24 cellular contexts compared by ENCODE assay signal in the genomic region with DNA sequence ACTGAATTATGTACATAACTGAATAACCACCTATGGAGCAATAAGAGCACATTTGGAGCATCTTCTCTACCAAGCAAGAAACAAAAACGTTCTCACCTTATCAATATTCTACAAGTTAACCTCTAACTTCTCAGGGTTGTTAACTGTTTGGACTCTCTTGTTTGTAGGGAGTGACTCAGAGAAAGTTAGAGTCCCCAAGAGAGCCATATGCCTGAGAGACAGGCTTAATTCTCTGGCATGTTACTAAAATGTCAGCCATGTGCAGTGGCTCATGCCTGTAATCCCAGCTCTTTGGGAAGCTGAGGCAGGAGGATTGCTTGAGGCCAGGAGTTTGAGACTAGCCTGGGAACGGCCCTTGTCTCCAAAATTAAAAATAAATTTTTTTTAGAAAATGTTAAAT. TPM values are rescaled to one million over a fixed set of nuclear protein-coding genes. Genes with fewer than 3 reads are reported as not detected.
"Had no signal": no experiment of that assay in that cellular context is flagged by ENCODE, and none has a peak within 500 bp of the region (broad histone marks: within the 10 kb centered on the region; RNA-seq: fewer than 3 reads in every experiment).

No MANE protein-coding gene starts in this region.

- H3K9me3 Mint-ChIP-seq: effector memory CD8-positive, alpha-beta T cell; naive thymus-derived CD4-positive, alpha-beta T cell; nephron; stimulated activated memory B cell treated with anti-CD40 and anti-IgM and Interleukin-4, amounts not matched to agents 10 μg/mL and 1 μg/mL and 100 μg/mL, for 72 hours had no signal

- H3K4me1 ChIP-seq: neural progenitor cell had no signal

- H3K4me2 ChIP-seq: neural progenitor cell had no signal

- H3K27me3 ChIP-seq: gastrocnemius medialis, left lung, ovary, sigmoid colon, tibial nerve, upper lobe of left lung had no signal

- H3K36me3 Mint-ChIP-seq: neural progenitor cell; stimulated activated memory B cell treated with anti-CD40 and anti-IgM and Interleukin-4, amounts not matched to agents 10 μg/mL and 1 μg/mL and 100 μg/mL, for 72 hours had no signal

- H3K4me3 ChIP-seq: coronary artery, gastrocnemius medialis, left lung, neural progenitor cell, ovary, psoas muscle, sigmoid colon, thoracic aorta, tibial nerve, upper lobe of left lung had no signal

- H3K9me3 ChIP-seq: gastrocnemius medialis, left lung, ovary, psoas muscle, sigmoid colon, thoracic aorta, tibial nerve, upper lobe of left lung had no signal

- H3K27ac ChIP-seq: coronary artery, gastrocnemius medialis, left lung, neural progenitor cell, ovary, psoas muscle, sigmoid colon, thoracic aorta, tibial nerve, upper lobe of left lung had no signal

- H3K4me3 Mint-ChIP-seq: effector memory CD8-positive, alpha-beta T cell; naive thymus-derived CD4-positive, alpha-beta T cell; nephron; neural progenitor cell; stimulated activated memory B cell treated with anti-CD40 and anti-IgM and Interleukin-4, amounts not matched to agents 10 μg/mL and 1 μg/mL and 100 μg/mL, for 72 hours had no signal

- H3K4me1 Mint-ChIP-seq: neural progenitor cell; stimulated activated memory B cell treated with anti-CD40 and anti-IgM and Interleukin-4, amounts not matched to agents 10 μg/mL and 1 μg/mL and 100 μg/mL, for 72 hours had no signal

- H3K9ac ChIP-seq: neural progenitor cell had no signal

- H3K27me3 Mint-ChIP-seq: effector memory CD8-positive, alpha-beta T cell had no signal

- H3K27ac Mint-ChIP-seq: effector memory CD8-positive, alpha-beta T cell; neural progenitor cell; stimulated activated memory B cell treated with anti-CD40 and anti-IgM and Interleukin-4, amounts not matched to agents 10 μg/mL and 1 μg/mL and 100 μg/mL, for 72 hours had no signal

- H3K36me3 ChIP-seq: gastrocnemius medialis, left lung, neural progenitor cell, ovary, sigmoid colon, thoracic aorta, tibial nerve, upper lobe of left lung had no signal

- H2AFZ ChIP-seq: neural progenitor cell had no signal

- ATAC-seq: effector memory CD8-positive, alpha-beta T cell; gastrocnemius medialis; left lung; naive thymus-derived CD4-positive, alpha-beta T cell; psoas muscle; right cardiac atrium; stimulated activated memory B cell treated with anti-CD40 and anti-IgM and Interleukin-4, amounts not matched to agents 10 μg/mL and 1 μg/mL and 100 μg/mL, for 72 hours; stimulated activated naive CD8-positive, alpha-beta T cell treated with anti-CD3 and anti-CD28 coated beads, Interleukin-15, Interleukin-2, amounts not matched to agents 100 U/mL and 50 U/mL, for 24 hours had no signal

- DNase-seq: effector memory CD8-positive, alpha-beta T cell; foreskin fibroblast; gastrocnemius medialis; kidney; left lung; mesendoderm; midbrain; naive thymus-derived CD4-positive, alpha-beta T cell; nucleus accumbens; ovary; psoas muscle; right cardiac atrium; sigmoid colon; stimulated activated CD4-positive, alpha-beta T cell treated with anti-CD3 and anti-CD28 coated beads, Interleukin-2, amount 100 ng/mL, for 24 hours; stimulated activated CD4-positive, alpha-beta T cell treated with anti-CD3 and anti-CD28 coated beads, Interleukin-4, amount 100 ng/mL, for 24 hours; stimulated activated naive CD8-positive, alpha-beta T cell treated with anti-CD3 and anti-CD28 coated beads, Interleukin-15, Interleukin-2, amounts not matched to agents 100 U/mL and 50 U/mL, for 24 hours; upper lobe of left lung had no signal

RNA-seq across cellular contexts. Expression of a gene that starts 47.7 kb away (rescaled TPM):
- polyA plus RNA-seq: esophagus; naive thymus-derived CD4-positive, alpha-beta T cell; ovary; right cardiac atrium; sigmoid colon had no signal
